ENCODE assay signal across 25 cellular contexts in genomic region chr17:33651631-33652030, GRCh38.
DNase-seq lines count a peak whose midpoint lies in the region; ATAC-seq, FAIRE-seq and TF ChIP-seq lines count a peak whose summit lies in the region.
"Had no signal": no experiment of that assay in that cellular context is flagged by ENCODE, and none has a peak within 500 bp of the region (broad histone marks: within the 10 kb centered on the region; RNA-seq: fewer than 3 reads in every experiment).

No MANE protein-coding gene starts in this region.

- no peak for TF ChIP-seq CTCF in pancreas (IDR thresholded peaks at IDR 0.05)

- H3K27me3 ChIP-seq in pancreas, result peaks cover 0 to 13% (median 0%) of the 10 kb centered on the region in 4 donors

- intact Hi-C loops in pancreas (cut with DNase I), result no loop called here

- no peak overlapping the region for H3K27ac ChIP-seq in pancreas
- H3K27ac ChIP-seq: lower lobe of right lung had no signal

- no peak overlapping the region for H3K4me3 ChIP-seq in pancreas
- H3K4me3 ChIP-seq: lower lobe of right lung had no signal

- no peak for ATAC-seq in pancreas
- ATAC-seq: lower lobe of right lung had no signal

- no peaks in the 10 kb centered on the region for H3K36me3 ChIP-seq in pancreas
- H3K36me3 ChIP-seq: lower lobe of right lung had no signal

- FAIRE-seq in pancreas (lab: Jason Lieb, UNC), result no peak
- FAIRE-seq: frontal cortex, G401.6, GM12891, small intestine had no signal

- H3K4me1 ChIP-seq in pancreas, result no peaks in the 10 kb centered on the region

- DNase-seq in Ammon's horn (ENCODE audit: low spot score), result peak; percentile 13
- DNase-seq in HT1080 (ENCODE audit: low read depth), result peak; percentile 45
- peak; percentile 16 for DNase-seq in astrocyte of the hippocampus (ENCODE audit: low read depth, low spot score)
- DNase-seq in iris pigment epithelial cell (ENCODE audit: low read depth), result peak; percentile 3
- no peak for DNase-seq in NAMALWA (ENCODE audit: low spot score)
- no peak for DNase-seq in activated CD8-positive, alpha-beta memory T cell treated with anti-CD3 and anti-CD28 coated beads, Interleukin-2, amount 50 U/mL, for 4 hours
- no peak for DNase-seq in pancreas
- DNase-seq in NCI-H2029 (lab: John Stamatoyannopoulos, UW), result no peak
- DNase-seq: activated CD4-positive, alpha-beta T cell treated with anti-CD3 and anti-CD28 coated beads, Interleukin-2, amount 10 ng/mL, durations not matched to agents 24 days and 14 days; activated CD8-positive, alpha-beta memory T cell treated with anti-CD3 and anti-CD28 coated beads, Interleukin-2, amount 50 U/mL, for 48 hours; activated gamma-delta T cell treated with Interleukin-2 at 50 U/mL for 16 hours; aorta; Calu3; lower lobe of right lung; naive B cell; NCI-H1694; NCI-H345; SHP77 treated with DMSO at 0.1 percent for 48 hours; small intestine; stimulated activated CD4-positive, alpha-beta T cell treated with anti-CD3 and anti-CD28 coated beads, Interleukin-4, amount 100 ng/mL, for 24 hours; substantia nigra; T1000 had no signal

- H3K9me3 ChIP-seq in pancreas, result no peaks in the 10 kb centered on the region
- H3K9me3 ChIP-seq: lower lobe of right lung had no signal

- WGBS in pancreas, 2 donors, result 58 to 67% methylated on average over 5 of the region's 5 CpGs

Comparison
In these comparisons a context has a peak if more than half of its experiments do, and no peak if none do; other contexts are left out.
1. DNase-seq: peak in Ammon's horn (single experiment), HT1080 (single experiment), astrocyte of the hippocampus (single experiment) and iris pigment epithelial cell (single experiment); none in NAMALWA (single experiment), activated CD8-positive, alpha-beta memory T cell treated with anti-CD3 and anti-CD28 coated beads, Interleukin-2, amount 50 U/mL, for 4 hours (single experiment), pancreas (0 of 6) and NCI-H2029 (single experiment).